ENCODE assay signal across 1 cellular context in the genomic region with DNA sequence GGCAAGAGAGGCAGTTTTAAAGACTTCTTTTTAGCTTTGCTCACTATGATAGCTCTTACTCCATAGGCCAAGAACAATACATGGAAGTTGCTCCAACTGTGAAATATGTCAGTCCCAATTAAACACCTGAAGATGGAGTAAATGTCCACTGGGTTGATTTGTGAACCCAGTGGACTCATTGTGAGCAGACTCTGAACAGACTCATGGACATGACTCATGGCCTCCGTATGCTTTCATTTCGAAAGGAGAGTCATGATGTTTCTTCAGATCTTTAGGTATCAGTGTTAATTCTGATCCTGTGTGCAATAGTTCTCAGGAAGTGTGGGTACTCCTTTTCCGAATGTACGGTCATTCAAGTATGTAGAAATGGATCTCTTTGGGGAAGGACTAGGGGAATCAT.
TF ChIP-seq lines count a peak whose summit lies in the region.

No MANE protein-coding gene starts in this region.

TF ChIP-seq in HepG2, 621 proteins besides CTCF, POLR2A, EP300 and RAD21:
- TF ChIP-seq NCOA2 (CRISPR knock-in tag; IDR thresholded peaks at IDR 0.05) (no peak), FOSL2 (CRISPR knock-in tag; IDR thresholded peaks at IDR 0.05) (0 out of 2 replicates have a peak, but pooled peaks have one; percentile 58)
TF ChIP-seq in HepG2: peak in this region for 1.
